9 cellular contexts compared by ENCODE assay signal in genomic region chr16:82655315-82655714, GRCh38.
DNase-seq lines count a peak whose midpoint lies in the region; ATAC-seq and TF ChIP-seq lines count a peak whose summit lies in the region.
"Had no signal": no experiment of that assay in that cellular context is flagged by ENCODE, and none has a peak within 500 bp of the region (broad histone marks: within the 10 kb centered on the region; RNA-seq: fewer than 3 reads in every experiment).

No MANE protein-coding gene starts in this region.

- no peak overlapping the region for H3K27ac ChIP-seq in substantia nigra (ENCODE audit: low read depth, low read length, poor library complexity, severe bottlenecking)
- H3K27ac ChIP-seq: cardiac muscle cell had no signal

- peak; percentile 68 for DNase-seq in AG08396 (ENCODE audit: low spot score)
- peak; percentile 63 to 74 for DNase-seq in activated CD4-positive, alpha-beta T cell treated with anti-CD3 and anti-CD28 coated beads, Interleukin-2, amount 50 U/mL, for 48 hours
- peak; percentile 87 for DNase-seq in fibroblast of pulmonary artery (ENCODE audit: low read depth)
- DNase-seq in stimulated activated CD4-positive, alpha-beta T cell treated with anti-CD3 and anti-CD28 coated beads, Interleukin-4, amount 100 ng/mL, for 4 hours: peak; percentile 27 to 64
- DNase-seq in COLO668 (lab: John Stamatoyannopoulos, UW; ENCODE audit: unreplicated experiment): no peak
- DNase-seq in HuH-7.5 (ENCODE audit: low spot score): no peak
- no peak for DNase-seq in substantia nigra (lab: John Stamatoyannopoulos, UW)

- ATAC-seq in HG02885 (IDR thresholded peaks at IDR 0.05; ENCODE audit: poor library complexity, unreplicated experiment): peak; percentile 47

- H3K4me3 ChIP-seq in fibroblast of pulmonary artery (replicated peaks; ENCODE audit: low read depth, low read length): no peak overlapping the region
- H3K4me3 ChIP-seq: cardiac muscle cell had no signal

- no peak for TF ChIP-seq CTCF in fibroblast of pulmonary artery (IDR thresholded peaks at IDR 0.05; ENCODE audit: low read length, missing control alignments)

Comparison
In these comparisons a context has a peak if more than half of its experiments do, and no peak if none do; other contexts are left out.
1. DNase-seq: peak in AG08396 (single experiment), activated CD4-positive, alpha-beta T cell treated with anti-CD3 and anti-CD28 coated beads, Interleukin-2, amount 50 U/mL, for 48 hours (2 of 2), fibroblast of pulmonary artery (single experiment) and stimulated activated CD4-positive, alpha-beta T cell treated with anti-CD3 and anti-CD28 coated beads, Interleukin-4, amount 100 ng/mL, for 4 hours (2 of 2); none in COLO668 (single experiment), HuH-7.5 (single experiment) and substantia nigra (0 of 49).